In genomic region chr2:69692424-69692823, GRCh38 we compare ENCODE assay signal across 16 cellular contexts. TPM values are rescaled to one million over a fixed set of nuclear protein-coding genes. Genes with fewer than 3 reads are reported as not detected.
DNase-seq lines count a peak whose midpoint lies in the region; ATAC-seq, FAIRE-seq and TF ChIP-seq lines count a peak whose summit lies in the region.
"Had no signal": no experiment of that assay in that cellular context is flagged by ENCODE, and none has a peak within 500 bp of the region (broad histone marks: within the 10 kb centered on the region; RNA-seq: fewer than 3 reads in every experiment).

No MANE protein-coding gene starts in this region.

- H3K56ac ChIP-seq in IMR-90 (ENCODE audit: extremely low read depth, insufficient read depth, low read length): no peak overlapping the region

- H3K27ac Mint-ChIP-seq in CD8-positive, alpha-beta T cell: peak overlapping the region; percentile 98
- peak overlapping the region; percentile 91 to 99 (median 94) for H3K27ac Mint-ChIP-seq in naive thymus-derived CD4-positive, alpha-beta T cell

- no peak overlapping the region for H3K27ac ChIP-seq in CD8-positive, alpha-beta T cell (ENCODE audit: low read depth, low read length)
- H3K27ac ChIP-seq in IMR-90 (ENCODE audit: insufficient read depth, low read length): no peak overlapping the region
- H3K27ac ChIP-seq in naive thymus-derived CD4-positive, alpha-beta T cell (ENCODE audit: low read depth, low read length): peak overlapping the region; percentile 80
- H3K27ac ChIP-seq: adrenal gland, gastrocnemius medialis had no signal

- H4K20me1 ChIP-seq in IMR-90 (ENCODE audit: insufficient read depth, low read length): peaks cover 6% of the 10 kb centered on the region; the same call in 1 of the 2 replicates

- no peak overlapping the region for H3K23ac ChIP-seq in IMR-90 (ENCODE audit: low read depth, low read length)

- ATAC-seq in CD8-positive, alpha-beta T cell: no peak
- ATAC-seq in IMR-90 (ENCODE audit: low read depth) (peak; percentile 62), HG03521 (IDR thresholded peaks at IDR 0.05; ENCODE audit: unreplicated experiment) (no peak)
- no peak for ATAC-seq in naive thymus-derived CD4-positive, alpha-beta T cell
- ATAC-seq: gastrocnemius medialis had no signal

- H3K79me1 ChIP-seq in IMR-90 (ENCODE audit: low read depth in 1 of 2, low read length in 2 of 2): peaks cover 4 to 18% of the 10 kb centered on the region in 2 experiments; a peak in 2 of 4 replicates

- H4K5ac ChIP-seq in IMR-90 (ENCODE audit: low read depth, low read length): no peak overlapping the region

- no peak for TF ChIP-seq POLR2A in IMR-90 (IDR thresholded peaks at IDR 0.05; ENCODE audit: low read depth, low read length)

- peaks cover 81% of the 10 kb centered on the region for H3K4me1 ChIP-seq in CD8-positive, alpha-beta T cell (ENCODE audit: insufficient read depth, low read length)
- peaks cover 26% of the 10 kb centered on the region for H3K4me1 ChIP-seq in IMR-90 (ENCODE audit: control insufficient read depth, insufficient read depth, low read length)
- peaks cover 63 to 88% of the 10 kb centered on the region in 2 donors for H3K4me1 ChIP-seq in naive thymus-derived CD4-positive, alpha-beta T cell (ENCODE audit: control insufficient read depth in 2 of 2, insufficient read depth in 2 of 2, low read length in 2 of 2)

- H2BK120ac ChIP-seq in IMR-90 (ENCODE audit: low read depth, low read length): 0 out of 2 replicates have a peak overlapping the region, but pooled peaks have one; percentile 16

- H3K9me3 Mint-ChIP-seq in CD8-positive, alpha-beta T cell: no peaks in the 10 kb centered on the region
- peaks cover 0 to 6% (median 0%) of the 10 kb centered on the region in 11 donors for H3K9me3 Mint-ChIP-seq in naive thymus-derived CD4-positive, alpha-beta T cell
- H3K9me3 Mint-ChIP-seq: dendritic cell treated with granulocyte-macrophage colony-stimulating factor and Interleukin-4, amounts not matched to agents 40 ng/mL and 50 ng/mL, for 4 days had no signal

- no peaks in the 10 kb centered on the region for H3K9me3 ChIP-seq in CD8-positive, alpha-beta T cell (ENCODE audit: low read length)
- H3K9me3 ChIP-seq in IMR-90 (ENCODE audit: control insufficient read depth, insufficient read depth, low read length): no peaks in the 10 kb centered on the region
- no peaks in the 10 kb centered on the region for H3K9me3 ChIP-seq in naive thymus-derived CD4-positive, alpha-beta T cell (ENCODE audit: control insufficient read depth in 2 of 3, low read length in 3 of 3)
- H3K9me3 ChIP-seq: adrenal gland, gastrocnemius medialis, neutrophil had no signal

- H2AFZ ChIP-seq in IMR-90 (replicated peaks; ENCODE audit: low read length, poor library complexity): no peak overlapping the region

- no peak overlapping the region for H3K18ac ChIP-seq in IMR-90 (ENCODE audit: low read depth, low read length)

- H3K14ac ChIP-seq in IMR-90 (replicated peaks; ENCODE audit: low read depth, low read length): no peak overlapping the region

- in situ Hi-C loops in IMR-90 (cut with MboI; ENCODE audit: low sequenced_read_pairs): no loop called here

- H2BK5ac ChIP-seq in IMR-90 (ENCODE audit: low read depth, low read length, poor library complexity, severe bottlenecking): peak overlapping the region; percentile 78

- no peaks in the 10 kb centered on the region for H3K27me3 Mint-ChIP-seq in CD8-positive, alpha-beta T cell (ENCODE audit: low read depth)
- H3K27me3 Mint-ChIP-seq in naive thymus-derived CD4-positive, alpha-beta T cell: no peaks in the 10 kb centered on the region
- H3K27me3 Mint-ChIP-seq: dendritic cell treated with granulocyte-macrophage colony-stimulating factor and Interleukin-4, amounts not matched to agents 40 ng/mL and 50 ng/mL, for 4 days had no signal

- H3K36me3 Mint-ChIP-seq in CD8-positive, alpha-beta T cell: no peaks in the 10 kb centered on the region
- peaks cover 0 to 7% (median 4%) of the 10 kb centered on the region in 5 donors for H3K36me3 Mint-ChIP-seq in naive thymus-derived CD4-positive, alpha-beta T cell

- no CpG with 5 or more reads among the region's 2 CpGs for WGBS in IMR-90 (ENCODE audit: extremely low coverage in 2 of 2, insufficient read length in 1 of 2), 2 experiments

- H4K8ac ChIP-seq in IMR-90 (ENCODE audit: low read depth in 2 of 2, low read length in 2 of 2): no peak overlapping the region

- no peak for DNase-seq in CD8-positive, alpha-beta T cell
- DNase-seq in IMR-90 (peak; percentile 87), bronchial epithelial cell (ENCODE audit: low read depth) (peak; percentile 79), NCI-H524 treated with DMSO at 0.1 percent for 48 hours (lab: John Stamatoyannopoulos, UW) (no peak), NCI-H1048 (lab: John Stamatoyannopoulos, UW) (no peak)
- DNase-seq in naive thymus-derived CD4-positive, alpha-beta T cell: no peak
- DNase-seq: activated CD4-positive, CD25-positive, alpha-beta regulatory T cell; adrenal gland; gastrocnemius medialis; mesenchymal stem cell; stimulated activated naive CD4-positive, alpha-beta T cell treated with Interleukin-2 at 50 U/mL for 16 hours had no signal

- no TSS peak for BruUV-seq in IMR-90 (replicated peaks; lab: Mats Ljungman, UMichigan)

- no peak overlapping the region for H3K4me3 ChIP-seq in CD8-positive, alpha-beta T cell (ENCODE audit: low read depth, low read length)
- H3K4me3 ChIP-seq in IMR-90 (ENCODE audit: insufficient read depth, low read depth, low read length) (no peak overlapping the region), bronchial epithelial cell (ENCODE audit: low read depth, low read length) (no peak overlapping the region)
- H3K4me3 ChIP-seq in naive thymus-derived CD4-positive, alpha-beta T cell (ENCODE audit: low read length): no peak overlapping the region
- H3K4me3 ChIP-seq: adrenal gland, gastrocnemius medialis had no signal

- no peak for TF ChIP-seq CTCF in CD8-positive, alpha-beta T cell (IDR thresholded peaks at IDR 0.05)
- TF ChIP-seq CTCF in IMR-90 (conservative IDR thresholded peaks at IDR 0.05; ENCODE audit: low read depth, low read length) (no peak), bronchial epithelial cell (IDR thresholded peaks at IDR 0.05; ENCODE audit: insufficient read depth, low read length, severe bottlenecking) (no peak)

- H3K4me3 Mint-ChIP-seq in CD8-positive, alpha-beta T cell: no peak overlapping the region
- peak overlapping the region in 4 of 10 donors; percentile 54 to 89 (median 78) for H3K4me3 Mint-ChIP-seq in naive thymus-derived CD4-positive, alpha-beta T cell
- H3K4me3 Mint-ChIP-seq: dendritic cell treated with granulocyte-macrophage colony-stimulating factor and Interleukin-4, amounts not matched to agents 40 ng/mL and 50 ng/mL, for 4 days had no signal

- H3K4ac ChIP-seq in IMR-90 (ENCODE audit: low read depth, low read length): no peak overlapping the region

- H3K27me3 ChIP-seq in CD8-positive, alpha-beta T cell (ENCODE audit: insufficient read depth, low read length): no peaks in the 10 kb centered on the region
- H3K27me3 ChIP-seq in IMR-90 (ENCODE audit: control insufficient read depth, insufficient read depth, low read length) (no peaks in the 10 kb centered on the region), bronchial epithelial cell (ENCODE audit: control insufficient read depth, insufficient read depth, low read length) (no peaks in the 10 kb centered on the region)
- H3K27me3 ChIP-seq in naive thymus-derived CD4-positive, alpha-beta T cell (ENCODE audit: control insufficient read depth in 2 of 2, insufficient read depth in 2 of 2, low read length in 2 of 2): no peaks in the 10 kb centered on the region
- H3K27me3 ChIP-seq: adrenal gland, gastrocnemius medialis, neutrophil had no signal

- no peak for TF ChIP-seq RAD21 in IMR-90 (IDR thresholded peaks at IDR 0.05; ENCODE audit: low read length)

- no peak overlapping the region for H2BK15ac ChIP-seq in IMR-90 (ENCODE audit: low read depth, low read length)

- no peak overlapping the region for H3K9ac ChIP-seq in IMR-90 (ENCODE audit: low read depth, low read length)

- H3K4me2 ChIP-seq in IMR-90 (ENCODE audit: low read depth, low read length): peak overlapping the region; percentile 28; the same call in 1 of the 2 replicates

- no peak overlapping the region for H2AK5ac ChIP-seq in IMR-90 (ENCODE audit: low read depth, low read length)

- no peak overlapping the region for H2AK9ac ChIP-seq in IMR-90 (replicated peaks; ENCODE audit: low read depth, low read length, poor library complexity)

- intact Hi-C loops in CD8-positive, alpha-beta T cell (cut with DNase I, micrococcal nuclease): no loop called here
- intact Hi-C loops in IMR-90 (cut with micrococcal nuclease): no loop called here
- intact Hi-C loops in naive thymus-derived CD4-positive, alpha-beta T cell (cut with micrococcal nuclease): loop anchor here in 1 of 2 donors (2.0 kb wide), 1 partner anchor 18 kb away; no protein-coding TSS in a partner anchor

- dilution Hi-C loops in IMR-90 (cut with HindIII; ENCODE audit: low sequenced_read_pairs, unreplicated experiment): no loop called here

- POLR2A ChIA-PET in CD8-positive, alpha-beta T cell (lab: Charles Lee): interaction anchor here (8.8 kb wide), 1 partner anchor 47 kb away, joined by 90 read pairs; the partner anchor contains the start of gene AAK1
- POLR2A ChIA-PET in IMR-90 (lab: Charles Lee; ENCODE audit: unreplicated experiment): no interaction called here
- POLR2A ChIA-PET in naive thymus-derived CD4-positive, alpha-beta T cell (lab: Charles Lee): interaction anchor here (1.2 to 19.0 kb wide), 7 partner anchors 9 to 50 kb away, joined by 3 to 334 read pairs (median 27); partner anchors contain the start of gene AAK1

- H3K9me1 ChIP-seq in IMR-90 (ENCODE audit: insufficient read depth, low read length): peaks cover 15% of the 10 kb centered on the region

- no peak for FAIRE-seq in bronchial epithelial cell (lab: Jason Lieb, UNC)
- FAIRE-seq: H1, urothelium cell line had no signal

- H4K91ac ChIP-seq in IMR-90 (ENCODE audit: insufficient read depth, low read depth, low read length): no peak overlapping the region

- CTCF ChIA-PET in CD8-positive, alpha-beta T cell (lab: Charles Lee): interaction anchor here (5.2 kb wide), 1 partner anchor 47 kb away, joined by 36 read pairs; the partner anchor contains the start of gene AAK1
- CTCF ChIA-PET in IMR-90 (lab: Yijun Ruan, JAX): no interaction called here
- CTCF ChIA-PET in naive thymus-derived CD4-positive, alpha-beta T cell (lab: Charles Lee): interaction anchor here (0.8 to 1.5 kb wide), 6 partner anchors 9 to 51 kb away, joined by 3 to 18 read pairs (median 6); partner anchors contain the start of gene AAK1

- peaks cover 84% of the 10 kb centered on the region for H3K4me1 Mint-ChIP-seq in CD8-positive, alpha-beta T cell (ENCODE audit: low read depth)
- H3K4me1 Mint-ChIP-seq in naive thymus-derived CD4-positive, alpha-beta T cell: peaks cover 36 to 99% (median 95%) of the 10 kb centered on the region in 7 donors

- peak overlapping the region; percentile 89; the same call in 1 of the 2 replicates for H2BK20ac ChIP-seq in IMR-90 (ENCODE audit: low read depth, low read length)

- H3K36me3 ChIP-seq in CD8-positive, alpha-beta T cell (ENCODE audit: insufficient read depth, low read length): no peaks in the 10 kb centered on the region
- no peaks in the 10 kb centered on the region for H3K36me3 ChIP-seq in IMR-90 (ENCODE audit: control insufficient read depth, insufficient read depth, low read length)
- no peaks in the 10 kb centered on the region for H3K36me3 ChIP-seq in bronchial epithelial cell (ENCODE audit: control insufficient read depth, insufficient read depth, low read length)
- no peaks in the 10 kb centered on the region for H3K36me3 ChIP-seq in naive thymus-derived CD4-positive, alpha-beta T cell (ENCODE audit: control insufficient read depth in 2 of 3, insufficient read depth in 3 of 3, low read length in 3 of 3)
- H3K36me3 ChIP-seq: adrenal gland, gastrocnemius medialis, neutrophil had no signal

RNA-seq across cellular contexts. Expression of gene AAK1, which starts 48.9 kb away (rescaled TPM):
- total RNA-seq in CD8-positive, alpha-beta T cell: 100 to 1,000 TPM; 156 to 174 TPM
- total RNA-seq in IMR-90 (2012; rRNA removed) (26.5 and 34.7 TPM in 2 replicates), bronchial epithelial cell (17.9 and 32.5 TPM in 2 replicates)
- polyA plus RNA-seq in IMR-90 (2012; rRNA removed): 21.9 and 22.1 TPM in 2 replicates
- 10.2 and 11.0 TPM in 2 replicates for polyA plus RNA-seq in IMR-90 (2012; cell fraction: cytosol; rRNA removed)
- 18.0 and 36.8 TPM in 2 replicates for polyA plus RNA-seq in IMR-90 (2012; cell fraction: nucleus; rRNA removed; ENCODE audit: low replicate concordance)
- total RNA-seq in naive thymus-derived CD4-positive, alpha-beta T cell: 100 to 1,000 TPM; 114 to 253 (median 218) TPM
- polyA plus RNA-seq in naive thymus-derived CD4-positive, alpha-beta T cell: 10 to 100 TPM; 71.5 to 84.6 TPM

RNA-seq across cellular contexts. Expression of gene ANXA4, which starts 49.5 kb away (rescaled TPM):
- 1 to 10 TPM; 2.9 TPM for total RNA-seq in CD8-positive, alpha-beta T cell
- total RNA-seq in IMR-90 (2012; rRNA removed): 22.2 and 25.8 TPM in 2 replicates
- 72.0 and 113 TPM in 2 replicates for polyA plus RNA-seq in IMR-90 (2012; rRNA removed)
- polyA plus RNA-seq in IMR-90 (2012; cell fraction: cytosol; rRNA removed): 21.8 and 32.1 TPM in 2 replicates
- polyA plus RNA-seq in IMR-90 (2012; cell fraction: nucleus; rRNA removed; ENCODE audit: low replicate concordance): 18.7 and 28.6 TPM in 2 replicates
- total RNA-seq in bronchial epithelial cell: 15.0 and 26.4 TPM in 2 replicates
- 10 to 100 TPM in 4 of 5 experiments, 1 to 10 TPM in 1; 8.0 to 75.6 (median 15.9) TPM for total RNA-seq in naive thymus-derived CD4-positive, alpha-beta T cell
- polyA plus RNA-seq in naive thymus-derived CD4-positive, alpha-beta T cell: 1 to 10 TPM; 3.1 to 4.9 TPM

Comparison
In these comparisons a context has a peak if more than half of its experiments do, and no peak if none do; other contexts are left out.
1. DNase-seq: peak in IMR-90 (single experiment) and bronchial epithelial cell (single experiment); none in CD8-positive, alpha-beta T cell (0 of 7), naive thymus-derived CD4-positive, alpha-beta T cell (0 of 9), NCI-H524 treated with DMSO at 0.1 percent for 48 hours (single experiment) and NCI-H1048 (single experiment).